ENCODE assay signal across 17 cellular contexts in the genomic region with DNA sequence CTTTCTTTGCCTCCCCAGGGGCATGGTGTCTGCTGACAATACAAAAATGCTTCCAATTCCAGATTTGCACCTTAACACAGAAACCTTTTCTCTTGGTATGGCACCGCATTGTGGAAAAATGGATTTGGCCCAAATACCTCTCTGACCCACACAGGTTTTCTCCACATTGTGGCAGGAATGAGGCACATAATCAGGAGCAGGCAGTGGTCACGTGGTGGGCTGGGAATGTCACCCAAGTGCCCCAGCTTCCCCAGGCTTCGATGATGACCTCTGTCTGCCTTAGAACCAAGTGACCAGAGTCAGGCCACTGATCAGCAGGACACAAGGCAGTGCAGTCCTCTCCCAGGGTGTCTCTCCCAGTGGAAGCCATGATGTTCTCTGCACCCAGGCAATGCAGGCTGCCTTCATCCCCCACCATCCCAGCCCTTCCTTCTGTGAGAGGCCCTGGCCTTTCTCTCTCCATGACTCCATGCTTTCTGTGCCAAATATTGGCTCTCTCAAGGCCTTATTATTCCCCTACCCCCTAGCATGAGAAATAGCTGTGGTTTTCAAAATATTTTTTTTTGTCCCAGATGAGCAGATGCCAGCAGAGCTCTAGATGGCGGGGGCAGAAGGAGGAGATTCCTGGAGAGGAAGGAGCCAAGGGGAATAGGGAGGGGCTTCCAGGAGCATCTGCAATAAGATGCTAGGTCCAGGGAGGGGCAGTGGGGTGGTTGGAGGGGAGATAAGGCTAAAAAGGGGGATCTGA.
A peak's percentile ranks its signal among the peaks of the same experiment; 100 is the strongest.
DNase-seq lines count a peak whose midpoint lies in the region; ATAC-seq, FAIRE-seq and TF ChIP-seq lines count a peak whose summit lies in the region.
"Had no signal": no experiment of that assay in that cellular context is flagged by ENCODE, and none has a peak within 500 bp of the region (broad histone marks: within the 10 kb centered on the region; RNA-seq: fewer than 3 reads in every experiment).

No MANE protein-coding gene starts in this region.

- H3K27ac ChIP-seq in mesenchymal stem cell (ENCODE audit: low read length, poor library complexity, severe bottlenecking), result peak overlapping the region; percentile 87
- no peak overlapping the region for H3K27ac ChIP-seq in pancreas
- H3K27ac ChIP-seq: tibial nerve had no signal

- DNase-seq in AG04449 (ENCODE audit: low read depth, low spot score), result peak; percentile 82
- DNase-seq in HFFc6, result peak; percentile 81
- peak; percentile 73 for DNase-seq in brain pericyte (ENCODE audit: low read depth, low spot score)
- DNase-seq in mesenchymal stem cell, result no peak
- no peak for DNase-seq in pancreas
- no peak for DNase-seq in stimulated activated CD4-positive, alpha-beta T cell treated with anti-CD3 and anti-CD28 coated beads, Interleukin-4, amount 100 ng/mL, for 1 hour
- no peak for DNase-seq in Ammon's horn (ENCODE audit: low spot score)
- DNase-seq in activated naive CD4-positive, alpha-beta T cell (lab: John Stamatoyannopoulos, UW), result no peak
- DNase-seq: activated CD4-positive, CD25-positive, alpha-beta regulatory T cell treated with anti-CD3 and anti-CD28 coated beads, Interleukin-2, amount 50 U/mL, for 72 hours; activated CD8-positive, alpha-beta memory T cell treated with anti-CD3 and anti-CD28 coated beads, Interleukin-2, amount 50 U/mL, for 48 hours; activated naive CD8-positive, alpha-beta T cell treated with anti-CD3 and anti-CD28 coated beads, Interleukin-2, amount 10 ng/mL, durations not matched to agents 7 days and 5 days; DND-41; foreskin fibroblast; midbrain had no signal

- H3K4me3 ChIP-seq in AG04449 (ENCODE audit: low read depth, low read length) (no peak overlapping the region), mesenchymal stem cell (ENCODE audit: insufficient read depth in 1 of 2, low read depth in 1 of 2, low read length in 2 of 2) (no peak overlapping the region), pancreas (no peak overlapping the region)
- H3K4me3 ChIP-seq: tibial nerve had no signal

- intact Hi-C loops in pancreas (cut with DNase I), result no loop called here

- H3K79me1 ChIP-seq in mesenchymal stem cell (replicated peaks; ENCODE audit: low read length, poor library complexity, severe bottlenecking), result no peaks in the 10 kb centered on the region

- POLR2A ChIA-PET in AG04449 (lab: Yijun Ruan, JAX), result interaction anchor here (2.2 to 3.2 kb wide), 2 partner anchors 24 to 126 kb away, joined by 10 to 82 read pairs; no protein-coding TSS in a partner anchor

- peak overlapping the region; percentile 100 for H2AK5ac ChIP-seq in mesenchymal stem cell (ENCODE audit: low read length, severe bottlenecking)

- H3K4me1 ChIP-seq in mesenchymal stem cell (ENCODE audit: control insufficient read depth, insufficient read depth, low read depth, low read length) (peaks cover 22% of the 10 kb centered on the region), pancreas (no peaks in the 10 kb centered on the region)
- H3K4me1 ChIP-seq: tibial nerve had no signal

- H3K18ac ChIP-seq in mesenchymal stem cell (ENCODE audit: low read depth in 1 of 2, low read length in 2 of 2), result peak overlapping the region in 1 of 2 experiments; percentile 80

- H3K9me3 Mint-ChIP-seq in HFFc6, result peaks cover 20% of the 10 kb centered on the region
- H3K9me3 Mint-ChIP-seq: activated naive CD8-positive, alpha-beta T cell treated with anti-CD3 and anti-CD28 coated beads, Interleukin-2, amount 10 ng/mL, durations not matched to agents 7 days and 5 days had no signal

- peaks cover 29% of the 10 kb centered on the region for H3K4me1 Mint-ChIP-seq in HFFc6 (ENCODE audit: low read depth)
- H3K4me1 Mint-ChIP-seq: activated naive CD8-positive, alpha-beta T cell treated with anti-CD3 and anti-CD28 coated beads, Interleukin-2, amount 10 ng/mL, durations not matched to agents 7 days and 5 days; B cell had no signal

- no peak overlapping the region for H2BK15ac ChIP-seq in mesenchymal stem cell (ENCODE audit: low read depth, poor library complexity, severe bottlenecking)

- H3K36me3 ChIP-seq in mesenchymal stem cell (ENCODE audit: control insufficient read depth in 1 of 2, insufficient read depth in 2 of 2, low read depth in 1 of 2, low read length in 2 of 2) (no peaks in the 10 kb centered on the region), pancreas (no peaks in the 10 kb centered on the region)
- H3K36me3 ChIP-seq: tibial nerve had no signal

- H4K8ac ChIP-seq in mesenchymal stem cell (ENCODE audit: low read length), result peak overlapping the region; percentile 33

- H3K27me3 ChIP-seq in mesenchymal stem cell (ENCODE audit: control insufficient read depth in 1 of 2, insufficient read depth in 1 of 2, low read length in 2 of 2) (no peaks in the 10 kb centered on the region), pancreas (no peaks in the 10 kb centered on the region)
- H3K27me3 ChIP-seq: tibial nerve had no signal

- H3K9ac ChIP-seq in mesenchymal stem cell (ENCODE audit: low read length), result no peak overlapping the region

- no peak for TF ChIP-seq CTCF in AG04449 (IDR thresholded peaks at IDR 0.05; ENCODE audit: insufficient read depth, low read length, missing control alignments)
- TF ChIP-seq CTCF in HFFc6 (IDR thresholded peaks at IDR 0.05), result no peak
- TF ChIP-seq CTCF in pancreas (IDR thresholded peaks at IDR 0.05), result no peak

- peak overlapping the region; percentile 37 for H4K91ac ChIP-seq in mesenchymal stem cell (ENCODE audit: low read length)

- no peak overlapping the region for H3K4me2 ChIP-seq in mesenchymal stem cell (ENCODE audit: low read length, poor library complexity, severe bottlenecking)

- H3K27me3 Mint-ChIP-seq in HFFc6 (ENCODE audit: insufficient read depth), result peaks cover 5% of the 10 kb centered on the region; the same call in 1 of the 2 replicates

- peak overlapping the region; percentile 62 for H3K4me3 Mint-ChIP-seq in HFFc6
- H3K4me3 Mint-ChIP-seq: activated naive CD8-positive, alpha-beta T cell treated with anti-CD3 and anti-CD28 coated beads, Interleukin-2, amount 10 ng/mL, durations not matched to agents 7 days and 5 days; B cell; dendritic cell treated with granulocyte-macrophage colony-stimulating factor and Interleukin-4, amounts not matched to agents 40 ng/mL and 50 ng/mL, for 4 days had no signal

- no peak for ATAC-seq in pancreas

- no peak for FAIRE-seq in pancreas (lab: Jason Lieb, UNC)

- H3K23ac ChIP-seq in mesenchymal stem cell (ENCODE audit: low read length in 2 of 2), result no peak overlapping the region

- H3K27ac Mint-ChIP-seq in HFFc6, result peak overlapping the region; percentile 94
- H3K27ac Mint-ChIP-seq: activated naive CD8-positive, alpha-beta T cell treated with anti-CD3 and anti-CD28 coated beads, Interleukin-2, amount 10 ng/mL, durations not matched to agents 7 days and 5 days; B cell; dendritic cell treated with granulocyte-macrophage colony-stimulating factor and Interleukin-4, amounts not matched to agents 40 ng/mL and 50 ng/mL, for 4 days had no signal

- CTCF ChIA-PET in AG04449 (lab: Yijun Ruan, JAX), result interaction anchor here (1.2 kb wide), 2 partner anchors 23 to 259 kb away, joined by 3 to 5 read pairs; no protein-coding TSS in a partner anchor

- H3K9me3 ChIP-seq in mesenchymal stem cell (ENCODE audit: control insufficient read depth, low read length) (peaks cover 19% of the 10 kb centered on the region), pancreas (no peaks in the 10 kb centered on the region)
- H3K9me3 ChIP-seq: tibial nerve had no signal

- H2BK12ac ChIP-seq in mesenchymal stem cell (ENCODE audit: low read length in 2 of 2), result peak overlapping the region in 1 of 2 experiments; percentile 75

- H2BK120ac ChIP-seq in mesenchymal stem cell (ENCODE audit: low read depth, low read length), result no peak overlapping the region

- peak overlapping the region; percentile 100 for H2BK5ac ChIP-seq in mesenchymal stem cell (ENCODE audit: low read depth, low read length, poor library complexity, severe bottlenecking)

- peak overlapping the region in 1 of 2 experiments; percentile 7 for H3K14ac ChIP-seq in mesenchymal stem cell (ENCODE audit: low read length in 2 of 2)

- H2AFZ ChIP-seq in mesenchymal stem cell (ENCODE audit: low read depth, low read length), result no peak overlapping the region

- H3K4ac ChIP-seq in mesenchymal stem cell (ENCODE audit: low read depth in 1 of 2, low read length in 2 of 2), result no peak overlapping the region

- 91% methylated on average over 4 of the region's 4 CpGs for WGBS in mesenchymal stem cell
- WGBS in pancreas, 2 donors, result 90 to 99% methylated on average over 4 of the region's 4 CpGs

- 0 out of 2 replicates have a peak, but pooled peaks cover 5% of the 10 kb centered on the region for H3K36me3 Mint-ChIP-seq in HFFc6 (ENCODE audit: low read depth)
- H3K36me3 Mint-ChIP-seq: activated naive CD8-positive, alpha-beta T cell treated with anti-CD3 and anti-CD28 coated beads, Interleukin-2, amount 10 ng/mL, durations not matched to agents 7 days and 5 days had no signal

Comparison
In these comparisons a context has a peak if more than half of its experiments do, and no peak if none do; other contexts are left out.
1. DNase-seq: peak in AG04449 (single experiment), HFFc6 (single experiment) and brain pericyte (single experiment); none in mesenchymal stem cell (single experiment), pancreas (0 of 6), stimulated activated CD4-positive, alpha-beta T cell treated with anti-CD3 and anti-CD28 coated beads, Interleukin-4, amount 100 ng/mL, for 1 hour (single experiment), Ammon's horn (single experiment) and activated naive CD4-positive, alpha-beta T cell (0 of 4).